ENCODE assay signal across 8 cellular contexts in genomic region chr3:38164136-38164965, GRCh38.
DNase-seq lines count a peak whose midpoint lies in the region; ATAC-seq, FAIRE-seq and TF ChIP-seq lines count a peak whose summit lies in the region.

No MANE protein-coding gene starts in this region.

- H3K27ac ChIP-seq in KOPT-K1 (ENCODE audit: low read depth, low read length, poor library complexity, severe bottlenecking) (peak overlapping the region; percentile 99), duodenal mucosa (ENCODE audit: low read depth, low read length) (peak overlapping the region; percentile 88)

- DNase-seq in GM19239 (ENCODE audit: insufficient read length, low spot score) (peak; percentile 17), nephron progenitor cell (no peak), HTR-8/SVneo (ENCODE audit: insufficient read length, low spot score) (no peak), KG1 (lab: John Stamatoyannopoulos, UW) (no peak), NCI-H2196 (lab: John Stamatoyannopoulos, UW; ENCODE audit: unreplicated experiment) (no peak)

- H3K27me3 Mint-ChIP-seq in nephron progenitor cell (ENCODE audit: low read depth, poor library complexity), result peaks cover 3% of the 10 kb centered on the region

- peak overlapping the region; percentile 76 to 92 for H3K9ac ChIP-seq in duodenal mucosa (ENCODE audit: low read depth in 1 of 2, low read length in 2 of 2)

- H3K4me1 ChIP-seq in duodenal mucosa (ENCODE audit: control insufficient read depth in 1 of 2, insufficient read depth in 2 of 2, low read length in 2 of 2), result peaks cover 8 to 10% of the 10 kb centered on the region in 2 donors

- H3K4me3 ChIP-seq in duodenal mucosa (ENCODE audit: low read depth in 1 of 2, low read length in 2 of 2), result peak overlapping the region; percentile 72 to 86

- no peaks in the 10 kb centered on the region for H3K9me3 Mint-ChIP-seq in nephron progenitor cell

- H3K9me3 ChIP-seq in KOPT-K1 (ENCODE audit: insufficient read depth, low read length, poor library complexity, severe bottlenecking), result no peaks in the 10 kb centered on the region
- no peaks in the 10 kb centered on the region for H3K9me3 ChIP-seq in duodenal mucosa (ENCODE audit: control insufficient read depth in 1 of 2, low read length in 2 of 2)

- H3K36me3 Mint-ChIP-seq in nephron progenitor cell (ENCODE audit: low read depth), result peaks cover 24% of the 10 kb centered on the region

- no peak for ATAC-seq in HG02588 (IDR thresholded peaks at IDR 0.05; ENCODE audit: unreplicated experiment)

- H3K27me3 ChIP-seq in duodenal mucosa (ENCODE audit: control insufficient read depth in 1 of 2, insufficient read depth in 2 of 2, low read length in 2 of 2), result no peaks in the 10 kb centered on the region

- peak overlapping the region; percentile 100 for H3K27ac Mint-ChIP-seq in nephron progenitor cell

- FAIRE-seq in GM19239 (lab: Jason Lieb, UNC) (no peak), HTR-8/SVneo (lab: Jason Lieb, UNC) (no peak)

- H3K4me3 Mint-ChIP-seq in nephron progenitor cell, result peak overlapping the region; percentile 99

- no peaks in the 10 kb centered on the region for H3K36me3 ChIP-seq in KOPT-K1 (ENCODE audit: insufficient read depth, low read length)
- H3K36me3 ChIP-seq in duodenal mucosa (ENCODE audit: control insufficient read depth in 1 of 2, insufficient read depth in 2 of 2, low read length in 2 of 2), result no peaks in the 10 kb centered on the region

- H3K4me1 Mint-ChIP-seq in nephron progenitor cell, result peaks cover 39% of the 10 kb centered on the region

- TF ChIP-seq CTCF in nephron progenitor cell (IDR thresholded peaks at IDR 0.05), result no peak
